21 cellular contexts compared by ENCODE assay signal in the genomic region with DNA sequence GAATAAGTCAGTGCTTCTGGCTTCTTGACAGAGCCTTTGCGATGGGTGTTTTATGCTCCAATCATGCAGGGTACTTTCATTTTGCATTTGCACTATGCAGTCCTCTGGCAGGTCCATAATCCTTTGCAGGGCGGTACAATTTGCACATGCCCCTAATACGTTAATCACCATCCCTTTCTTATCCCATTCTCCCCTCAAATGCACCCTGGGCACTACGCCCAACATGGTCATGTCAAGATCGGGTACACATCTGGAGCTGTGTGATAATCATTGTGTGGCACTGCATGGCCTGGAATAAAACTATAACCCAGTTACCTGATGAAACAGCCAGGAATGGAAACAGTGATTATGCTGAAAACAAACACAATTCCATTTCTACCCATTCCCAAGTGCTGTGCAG. TPM values are rescaled to one million over a fixed set of nuclear protein-coding genes. Genes with fewer than 3 reads are reported as not detected.
"Had no signal": no experiment of that assay in that cellular context is flagged by ENCODE, and none has a peak within 500 bp of the region (broad histone marks: within the 10 kb centered on the region; RNA-seq: fewer than 3 reads in every experiment).

No MANE protein-coding gene starts in this region.

- DNase-seq: KBM-7, MV-4-11, NCI-H1048, NCI-H1105, NCI-H1417, NCI-H1436 treated with DMSO at 0.1 percent for 48 hours, NCI-H1694, NCI-H187 treated with DMSO at 0.1 percent for 48 hours, NCI-H2029 treated with DMSO at 0.1 percent for 48 hours, NCI-H2171 treated with DMSO at 0.1 percent for 48 hours, NCI-H345, NCI-H446 treated with DMSO at 0.1 percent for 48 hours, NCI-H510A treated with DMSO at 0.1 percent for 48 hours, NCI-H526, NCI-H82, SHP77 had no signal

- H3K27ac ChIP-seq: HL-60, RWPE1 had no signal

RNA-seq across cellular contexts. Expression of gene LOXHD1, which starts 27.7 kb away (rescaled TPM):
- total RNA-seq: LHCN-M2, MCF 10A, SK-MEL-5 had no signal
